In the genomic region with DNA sequence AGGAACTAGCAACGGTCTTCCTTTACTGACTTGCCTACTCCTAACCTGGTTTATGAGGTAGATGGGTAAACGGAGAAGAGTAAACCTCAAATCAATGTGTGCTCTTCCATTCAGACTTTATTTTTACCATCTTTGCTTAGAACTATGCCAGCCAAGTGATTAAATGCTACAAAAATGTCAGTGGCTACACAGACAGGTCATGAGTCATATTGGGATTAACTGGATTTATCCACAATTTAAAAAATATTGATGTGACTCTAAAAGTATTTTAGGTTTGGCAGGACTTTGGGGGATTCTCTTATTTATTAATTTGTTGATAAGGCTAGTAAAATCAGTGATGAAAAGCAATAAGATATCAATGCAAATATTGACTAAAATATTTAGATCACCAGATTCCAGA, we compare ENCODE assay signal across 18 cellular contexts.
A peak's percentile ranks its signal among the peaks of the same experiment; 100 is the strongest.
DNase-seq lines count a peak whose midpoint lies in the region; ATAC-seq and TF ChIP-seq lines count a peak whose summit lies in the region.
"Had no signal": no experiment of that assay in that cellular context is flagged by ENCODE, and none has a peak within 500 bp of the region (broad histone marks: within the 10 kb centered on the region; RNA-seq: fewer than 3 reads in every experiment).

No MANE protein-coding gene starts in this region.

- intact Hi-C loops in PC-9 (cut with micrococcal nuclease; ENCODE audit: unreplicated experiment) (loop anchor here (5.0 kb wide), 1 partner anchor 533 kb away; no protein-coding TSS in a partner anchor), left colon (cut with DNase I, micrococcal nuclease) (no loop called here)

- no peaks in the 10 kb centered on the region for H3K9me2 ChIP-seq in PC-9 (ENCODE audit: insufficient read depth)

- BruUV-seq in PC-9 (replicated peaks; lab: Mats Ljungman, UMichigan): no TSS peak

- peaks cover 24% of the 10 kb centered on the region for H3K9me3 ChIP-seq in PC-9 (ENCODE audit: insufficient read depth, low read depth)

- DNase-seq in EH (ENCODE audit: low read depth) (peak; percentile 64), PC-9 (peak in 1 of 2 experiments; percentile 77), dermis blood vessel endothelial cell (peak; percentile 20), non-pigmented ciliary epithelial cell (ENCODE audit: low read depth) (peak; percentile 32), HK-2 (ENCODE audit: unreplicated experiment) (no peak), GM20000 (ENCODE audit: low spot score) (no peak), NCI-H1436 treated with DMSO at 0.1 percent for 48 hours (lab: John Stamatoyannopoulos, UW) (no peak), left colon (no peak)
- DNase-seq: activated CD4-positive, CD25-positive, alpha-beta regulatory T cell treated with anti-CD3 and anti-CD28 coated beads, Interleukin-2, amount 50 U/mL, for 72 hours; activated T-cell treated with anti-CD3 and anti-CD28 coated beads, Interleukin-2, amount 50 U/mL, for 24 hours; CD4-positive, alpha-beta T cell; GF-D8; H9; left cardiac atrium; natural killer cell; right cardiac atrium; stimulated activated naive CD4-positive, alpha-beta T cell treated with Interleukin-2 at 50 U/mL for 16 hours; T-helper 1 cell had no signal

- peaks cover 53% of the 10 kb centered on the region for H3K4me1 ChIP-seq in PC-9 (replicated peaks; ENCODE audit: insufficient read depth)

- H3K79me2 ChIP-seq in PC-9 (ENCODE audit: low read depth): no peaks in the 10 kb centered on the region

- TF ChIP-seq CTCF in PC-9 (conservative IDR thresholded peaks at IDR 0.05): no peak
- no peak for TF ChIP-seq CTCF in GM20000 (IDR thresholded peaks at IDR 0.05; ENCODE audit: extremely low read depth, missing control alignments)

- ATAC-seq in left colon: no peak
- ATAC-seq: left cardiac atrium, natural killer cell, right cardiac atrium had no signal

- H3K4me3 ChIP-seq in PC-9: no peak overlapping the region

- H3K27me3 ChIP-seq in PC-9 (ENCODE audit: insufficient read depth, low read depth): no peaks in the 10 kb centered on the region

- H2AFZ ChIP-seq in PC-9: peak overlapping the region; percentile 26; the same call in 1 of the 2 replicates

- POLR2A ChIA-PET in PC-9 (lab: Charles Lee; ENCODE audit: unreplicated experiment): interaction anchor here (0.6 kb wide), 1 partner anchor 74 kb away, joined by 3 read pairs; no protein-coding TSS in a partner anchor

- peak overlapping the region; percentile 62 for H3K27ac ChIP-seq in PC-9

- H3K36me3 ChIP-seq in PC-9 (ENCODE audit: low read depth): peaks cover 8% of the 10 kb centered on the region; the same call in 1 of the 2 replicates

- peaks cover 28% of the 10 kb centered on the region for H3F3A ChIP-seq in PC-9 (ENCODE audit: insufficient read depth, low read depth)

- H3K4me2 ChIP-seq in PC-9: peak overlapping the region; percentile 27

- CTCF ChIA-PET in PC-9 (lab: Charles Lee): no interaction called here

- no peaks in the 10 kb centered on the region for H4K20me1 ChIP-seq in PC-9 (ENCODE audit: insufficient read depth)

Comparison
In these comparisons a context has a peak if more than half of its experiments do, and no peak if none do; other contexts are left out.
1. DNase-seq: peak in EH (single experiment), dermis blood vessel endothelial cell (single experiment) and non-pigmented ciliary epithelial cell (single experiment); none in HK-2 (single experiment), GM20000 (single experiment), NCI-H1436 treated with DMSO at 0.1 percent for 48 hours (single experiment) and left colon (0 of 2).